Comparison of ENCODE assay signal across 18 cellular contexts in the genomic region with DNA sequence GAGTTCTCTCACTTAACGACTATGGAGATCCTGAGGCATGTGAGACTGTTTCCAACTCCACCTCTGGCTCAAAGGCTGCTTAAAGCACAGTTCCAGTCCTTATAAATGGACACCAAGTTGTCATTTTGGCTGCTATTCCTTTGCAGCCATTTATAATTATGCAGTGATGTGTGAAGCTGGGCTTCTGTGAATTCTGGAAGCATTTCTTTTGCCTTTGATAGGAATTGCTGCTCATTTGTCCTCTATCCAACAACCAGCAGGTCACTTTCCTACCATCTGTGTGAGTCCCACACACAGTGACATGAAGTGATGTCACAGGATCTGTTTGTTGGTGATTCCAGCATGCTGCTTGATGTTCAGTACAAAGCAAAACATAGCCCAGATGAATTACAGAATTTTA. TPM values are rescaled to one million over a fixed set of nuclear protein-coding genes. Genes with fewer than 3 reads are reported as not detected.
DNase-seq lines count a peak whose midpoint lies in the region; ATAC-seq lines count a peak whose summit lies in the region.
"Had no signal": no experiment of that assay in that cellular context is flagged by ENCODE, and none has a peak within 500 bp of the region (broad histone marks: within the 10 kb centered on the region; RNA-seq: fewer than 3 reads in every experiment).

No MANE protein-coding gene starts in this region.

- no peak for DNase-seq in activated naive CD8-positive, alpha-beta T cell treated with anti-CD3 and anti-CD28 coated beads, Interleukin-2, amount 50 U/mL, for 24 hours
- DNase-seq in activated CD8-positive, alpha-beta T cell treated with anti-CD3 and anti-CD28 coated beads, Interleukin-2, amount 10 ng/mL, durations not matched to agents 7 days and 5 days = no peak
- no peak for DNase-seq in effector memory CD8-positive, alpha-beta T cell
- DNase-seq in NCI-H2029 treated with DMSO at 0.1 percent for 48 hours (lab: John Stamatoyannopoulos, UW) = no peak
- DNase-seq: activated CD4-positive, alpha-beta memory T cell treated with anti-CD3 and anti-CD28 coated beads, Interleukin-2, amount 10 ng/mL, durations not matched to agents 7 days and 5 days; amniotic stem cell; KBM-7; left ventricle myocardium inferior; mucosa of descending colon; NCI-H2081 treated with DMSO at 0.1 percent for 48 hours; NCI-H524; Right ventricle myocardium superior had no signal

- no peaks in the 10 kb centered on the region for H3K9me3 Mint-ChIP-seq in activated naive CD8-positive, alpha-beta T cell (ENCODE audit: low read depth)
- no peaks in the 10 kb centered on the region for H3K9me3 Mint-ChIP-seq in activated naive CD8-positive, alpha-beta T cell treated with anti-CD3 and anti-CD28 coated beads, Interleukin-2, amount 50 U/mL, for 24 hours
- peaks cover 8% of the 10 kb centered on the region for H3K9me3 Mint-ChIP-seq in activated CD8-positive, alpha-beta T cell treated with anti-CD3 and anti-CD28 coated beads, Interleukin-2, amount 10 ng/mL, durations not matched to agents 7 days and 5 days (ENCODE audit: insufficient read depth)
- peaks cover 4 to 8% of the 10 kb centered on the region in 2 donors for H3K9me3 Mint-ChIP-seq in effector memory CD8-positive, alpha-beta T cell
- H3K9me3 Mint-ChIP-seq: activated T-helper 1 cell treated with anti-CD3 and anti-CD28 coated beads, Interleukin-12 subunit alpha, Interleukin-12 subunit beta, Interleukin-2, Interleukin-4 antibody, amounts not matched to agents 30 ng/mL and 10 ng/mL and 1 ng/mL, durations not matched to agents 14 hours and 24 hours and 36 hours had no signal

- peaks cover 92% of the 10 kb centered on the region for H3K4me1 Mint-ChIP-seq in activated naive CD8-positive, alpha-beta T cell (ENCODE audit: low read depth)
- H3K4me1 Mint-ChIP-seq in activated naive CD8-positive, alpha-beta T cell treated with anti-CD3 and anti-CD28 coated beads, Interleukin-2, amount 50 U/mL, for 24 hours = peaks cover 82% of the 10 kb centered on the region
- peaks cover 81% of the 10 kb centered on the region for H3K4me1 Mint-ChIP-seq in activated CD8-positive, alpha-beta T cell treated with anti-CD3 and anti-CD28 coated beads, Interleukin-2, amount 10 ng/mL, durations not matched to agents 7 days and 5 days (ENCODE audit: low read depth)
- H3K4me1 Mint-ChIP-seq in effector memory CD8-positive, alpha-beta T cell (ENCODE audit: low read depth in 2 of 2) = peaks cover 53 to 69% of the 10 kb centered on the region in 2 donors

- no peak overlapping the region for H3K4me3 Mint-ChIP-seq in activated naive CD8-positive, alpha-beta T cell
- H3K4me3 Mint-ChIP-seq in activated naive CD8-positive, alpha-beta T cell treated with anti-CD3 and anti-CD28 coated beads, Interleukin-2, amount 50 U/mL, for 24 hours = no peak overlapping the region
- H3K4me3 Mint-ChIP-seq in activated CD8-positive, alpha-beta T cell treated with anti-CD3 and anti-CD28 coated beads, Interleukin-2, amount 10 ng/mL, durations not matched to agents 7 days and 5 days = no peak overlapping the region
- peak overlapping the region; percentile 5 to 85 for H3K4me3 Mint-ChIP-seq in effector memory CD8-positive, alpha-beta T cell
- H3K4me3 Mint-ChIP-seq: activated CD4-positive, alpha-beta memory T cell treated with anti-CD3 and anti-CD28 coated beads, Interleukin-2, amount 10 ng/mL, durations not matched to agents 7 days and 5 days had no signal

- H3K36me3 Mint-ChIP-seq in activated naive CD8-positive, alpha-beta T cell = no peaks in the 10 kb centered on the region
- peaks cover 2% of the 10 kb centered on the region for H3K36me3 Mint-ChIP-seq in activated naive CD8-positive, alpha-beta T cell treated with anti-CD3 and anti-CD28 coated beads, Interleukin-2, amount 50 U/mL, for 24 hours (ENCODE audit: low read depth)
- H3K36me3 Mint-ChIP-seq in activated CD8-positive, alpha-beta T cell treated with anti-CD3 and anti-CD28 coated beads, Interleukin-2, amount 10 ng/mL, durations not matched to agents 7 days and 5 days (ENCODE audit: low read depth) = peaks cover 26% of the 10 kb centered on the region
- peaks cover 13% of the 10 kb centered on the region for H3K36me3 Mint-ChIP-seq in effector memory CD8-positive, alpha-beta T cell (ENCODE audit: insufficient read depth)

- no peaks in the 10 kb centered on the region for H3K27me3 Mint-ChIP-seq in activated naive CD8-positive, alpha-beta T cell
- H3K27me3 Mint-ChIP-seq in activated naive CD8-positive, alpha-beta T cell treated with anti-CD3 and anti-CD28 coated beads, Interleukin-2, amount 50 U/mL, for 24 hours = no peaks in the 10 kb centered on the region
- no peaks in the 10 kb centered on the region for H3K27me3 Mint-ChIP-seq in activated CD8-positive, alpha-beta T cell treated with anti-CD3 and anti-CD28 coated beads, Interleukin-2, amount 10 ng/mL, durations not matched to agents 7 days and 5 days (ENCODE audit: low read depth)
- no peaks in the 10 kb centered on the region for H3K27me3 Mint-ChIP-seq in effector memory CD8-positive, alpha-beta T cell

- CTCF ChIA-PET in activated CD8-positive, alpha-beta T cell treated with anti-CD3 and anti-CD28 coated beads, Interleukin-2, amount 10 ng/mL, durations not matched to agents 7 days and 5 days (lab: Charles Lee) = interaction anchor here (0.7 to 9.1 kb wide), 9 partner anchors 12 to 106 kb away, joined by 3 to 143 read pairs (median 20); a partner anchor contains a TSS

- no peak for ATAC-seq in activated naive CD8-positive, alpha-beta T cell treated with anti-CD3 and anti-CD28 coated beads, Interleukin-2, amount 50 U/mL, for 24 hours
- no peak for ATAC-seq in activated CD8-positive, alpha-beta T cell treated with anti-CD3 and anti-CD28 coated beads, Interleukin-2, amount 10 ng/mL, durations not matched to agents 7 days and 5 days
- ATAC-seq in effector memory CD8-positive, alpha-beta T cell (replicated peaks) = no peak
- ATAC-seq in HG02981 (IDR thresholded peaks at IDR 0.05; ENCODE audit: unreplicated experiment) (no peak), HG02623 (IDR thresholded peaks at IDR 0.05; ENCODE audit: unreplicated experiment) (no peak)
- ATAC-seq: mucosa of descending colon had no signal

- POLR2A ChIA-PET in activated CD8-positive, alpha-beta T cell treated with anti-CD3 and anti-CD28 coated beads, Interleukin-2, amount 10 ng/mL, durations not matched to agents 7 days and 5 days (lab: Charles Lee) = interaction anchor here (1.5 to 3.3 kb wide), 2 partner anchors 29 to 107 kb away, joined by 7 to 58 read pairs; a partner anchor contains a TSS

- peak overlapping the region; percentile 54 for H3K27ac ChIP-seq in temporal lobe (ENCODE audit: low read depth, low read length)
- H3K27ac ChIP-seq: left ventricle myocardium inferior, suprapubic skin had no signal

- H3K27ac Mint-ChIP-seq in activated naive CD8-positive, alpha-beta T cell = peak overlapping the region; percentile 93
- no peak overlapping the region for H3K27ac Mint-ChIP-seq in activated naive CD8-positive, alpha-beta T cell treated with anti-CD3 and anti-CD28 coated beads, Interleukin-2, amount 50 U/mL, for 24 hours
- H3K27ac Mint-ChIP-seq in activated CD8-positive, alpha-beta T cell treated with anti-CD3 and anti-CD28 coated beads, Interleukin-2, amount 10 ng/mL, durations not matched to agents 7 days and 5 days = peak overlapping the region; percentile 1
- H3K27ac Mint-ChIP-seq in effector memory CD8-positive, alpha-beta T cell = peak overlapping the region; percentile 72 to 96
- H3K27ac Mint-ChIP-seq: activated T-helper 1 cell treated with anti-CD3 and anti-CD28 coated beads, Interleukin-12 subunit alpha, Interleukin-12 subunit beta, Interleukin-2, Interleukin-4 antibody, amounts not matched to agents 30 ng/mL and 10 ng/mL and 1 ng/mL, durations not matched to agents 14 hours and 24 hours and 36 hours had no signal

RNA-seq across cellular contexts. Expression of a gene that starts 28.5 kb away (rescaled TPM):
- total RNA-seq in activated CD8-positive, alpha-beta T cell treated with anti-CD3 and anti-CD28 coated beads, Interleukin-2, amount 10 ng/mL, durations not matched to agents 7 days and 5 days = 1 to 10 TPM; 1.4 to 2.5 TPM
- total RNA-seq in temporal lobe = 25.6 TPM

RNA-seq across cellular contexts. Expression of a gene that starts 29.6 kb away (rescaled TPM):
- 10 to 100 TPM; 23.0 to 25.7 TPM for total RNA-seq in activated CD8-positive, alpha-beta T cell treated with anti-CD3 and anti-CD28 coated beads, Interleukin-2, amount 10 ng/mL, durations not matched to agents 7 days and 5 days
- total RNA-seq in temporal lobe = 13.8 TPM

Comparison
In these comparisons a context has a peak if more than half of its experiments do, and no peak if none do; other contexts are left out.
1. H3K4me3 Mint-ChIP-seq: peak in effector memory CD8-positive, alpha-beta T cell (2 of 2); none in activated naive CD8-positive, alpha-beta T cell (single experiment), activated naive CD8-positive, alpha-beta T cell treated with anti-CD3 and anti-CD28 coated beads, Interleukin-2, amount 50 U/mL, for 24 hours (single experiment) and activated CD8-positive, alpha-beta T cell treated with anti-CD3 and anti-CD28 coated beads, Interleukin-2, amount 10 ng/mL, durations not matched to agents 7 days and 5 days (single experiment).